ENCODE assay signal across 10 cellular contexts in genomic region chr6:118704911-118705310, GRCh38. TPM values are rescaled to one million over a fixed set of nuclear protein-coding genes. Genes with fewer than 3 reads are reported as not detected.
DNase-seq lines count a peak whose midpoint lies in the region; ATAC-seq and TF ChIP-seq lines count a peak whose summit lies in the region.
"Had no signal": no experiment of that assay in that cellular context is flagged by ENCODE, and none has a peak within 500 bp of the region (broad histone marks: within the 10 kb centered on the region; RNA-seq: fewer than 3 reads in every experiment).

No MANE protein-coding gene starts in this region.

- peaks cover 89% of the 10 kb centered on the region for H3K4me1 Mint-ChIP-seq in stimulated activated naive CD8-positive, alpha-beta T cell treated with anti-CD3 and anti-CD28 coated beads, Interleukin-15, Interleukin-2, amounts not matched to agents 100 ng/mL and 50 ng/mL, for 24 hours (ENCODE audit: low read depth)
- peaks cover 51% of the 10 kb centered on the region for H3K4me1 Mint-ChIP-seq in activated T-helper 17 cell treated with anti-CD3 and anti-CD28 coated beads, Interleukin-2, amount 50 U/mL, for 72 hours

- H3K27me3 ChIP-seq in uterus = no peaks in the 10 kb centered on the region

- DNase-seq in stimulated activated naive CD8-positive, alpha-beta T cell treated with anti-CD3 and anti-CD28 coated beads, Interleukin-15, Interleukin-2, amounts not matched to agents 100 U/mL and 50 U/mL, for 24 hours = no peak
- peak; percentile 16 for DNase-seq in left kidney (ENCODE audit: low read depth, low spot score)
- DNase-seq in uterus = no peak
- DNase-seq in glomerular visceral epithelial cell (ENCODE audit: extremely low spot score) = no peak
- no peak for DNase-seq in activated CD8-positive, alpha-beta memory T cell treated with anti-CD3 and anti-CD28 coated beads, Interleukin-2, amount 50 U/mL, for 4 hours
- no peak for DNase-seq in hepatic stellate cell (ENCODE audit: low spot score)
- DNase-seq: activated CD4-positive, alpha-beta T cell treated with anti-CD3 and anti-CD28 coated beads, Interleukin-2, amount 50 U/mL, for 1 hour had no signal

- peak overlapping the region; percentile 14 to 49 for H3K27ac ChIP-seq in uterus
- H3K27ac ChIP-seq: prostate gland had no signal

- peak overlapping the region; percentile 94 for H3K4me3 Mint-ChIP-seq in stimulated activated naive CD8-positive, alpha-beta T cell treated with anti-CD3 and anti-CD28 coated beads, Interleukin-15, Interleukin-2, amounts not matched to agents 100 ng/mL and 50 ng/mL, for 24 hours
- peak overlapping the region; percentile 90 for H3K4me3 Mint-ChIP-seq in activated T-helper 17 cell treated with anti-CD3 and anti-CD28 coated beads, Interleukin-2, amount 50 U/mL, for 72 hours

- no peak for ATAC-seq in stimulated activated naive CD8-positive, alpha-beta T cell treated with anti-CD3 and anti-CD28 coated beads, Interleukin-15, Interleukin-2, amounts not matched to agents 100 U/mL and 50 U/mL, for 24 hours
- ATAC-seq in activated T-helper 17 cell treated with anti-CD3 and anti-CD28 coated beads, Interleukin-2, amount 50 U/mL, for 72 hours (replicated peaks) = no peak

- H3K36me3 Mint-ChIP-seq in stimulated activated naive CD8-positive, alpha-beta T cell treated with anti-CD3 and anti-CD28 coated beads, Interleukin-15, Interleukin-2, amounts not matched to agents 100 ng/mL and 50 ng/mL, for 24 hours (ENCODE audit: low read depth) = peaks cover 36% of the 10 kb centered on the region
- peaks cover 60% of the 10 kb centered on the region for H3K36me3 Mint-ChIP-seq in activated T-helper 17 cell treated with anti-CD3 and anti-CD28 coated beads, Interleukin-2, amount 50 U/mL, for 72 hours (ENCODE audit: low read depth)

- peak overlapping the region; percentile 80 for H3K27ac Mint-ChIP-seq in stimulated activated naive CD8-positive, alpha-beta T cell treated with anti-CD3 and anti-CD28 coated beads, Interleukin-15, Interleukin-2, amounts not matched to agents 100 ng/mL and 50 ng/mL, for 24 hours
- H3K27ac Mint-ChIP-seq in activated T-helper 17 cell treated with anti-CD3 and anti-CD28 coated beads, Interleukin-2, amount 50 U/mL, for 72 hours = peak overlapping the region; percentile 88

- no peaks in the 10 kb centered on the region for H3K9me3 ChIP-seq in uterus
- H3K9me3 ChIP-seq: prostate gland had no signal

- peaks cover 0 to 9% of the 10 kb centered on the region in 2 donors for H3K4me1 ChIP-seq in uterus
- H3K4me1 ChIP-seq: prostate gland had no signal

- H3K27me3 Mint-ChIP-seq in stimulated activated naive CD8-positive, alpha-beta T cell treated with anti-CD3 and anti-CD28 coated beads, Interleukin-15, Interleukin-2, amounts not matched to agents 100 ng/mL and 50 ng/mL, for 24 hours = no peaks in the 10 kb centered on the region
- no peaks in the 10 kb centered on the region for H3K27me3 Mint-ChIP-seq in activated T-helper 17 cell treated with anti-CD3 and anti-CD28 coated beads, Interleukin-2, amount 50 U/mL, for 72 hours

- H3K9me3 Mint-ChIP-seq in stimulated activated naive CD8-positive, alpha-beta T cell treated with anti-CD3 and anti-CD28 coated beads, Interleukin-15, Interleukin-2, amounts not matched to agents 100 ng/mL and 50 ng/mL, for 24 hours = peaks cover 5% of the 10 kb centered on the region
- H3K9me3 Mint-ChIP-seq in activated T-helper 17 cell treated with anti-CD3 and anti-CD28 coated beads, Interleukin-2, amount 50 U/mL, for 72 hours = peaks cover 5% of the 10 kb centered on the region

- TF ChIP-seq CTCF in uterus (IDR thresholded peaks at IDR 0.05) = no peak

- intact Hi-C loops in uterus (cut with DNase I; ENCODE audit: low total_unique reads) = no loop called here

- H3K36me3 ChIP-seq in uterus = no peaks in the 10 kb centered on the region
- H3K36me3 ChIP-seq: prostate gland had no signal

- H3K4me3 ChIP-seq in uterus = no peak overlapping the region
- H3K4me3 ChIP-seq: prostate gland had no signal

- TF ChIP-seq POLR2A in uterus (IDR thresholded peaks at IDR 0.05) = no peak

RNA-seq across cellular contexts. Expression of gene CEP85L, which starts 53.5 kb away (rescaled TPM):
- 10 to 100 TPM; 32.3 to 46.2 TPM for total RNA-seq in activated T-helper 17 cell treated with anti-CD3 and anti-CD28 coated beads, Interleukin-2, amount 50 U/mL, for 72 hours
- 100 to 1,000 TPM in 1 of 4 donors, 10 to 100 TPM in 3; 32.7 to 968 (median 64.4) TPM for total RNA-seq in uterus
